Comparison of ENCODE assay signal across 8 cellular contexts in the genomic region with DNA sequence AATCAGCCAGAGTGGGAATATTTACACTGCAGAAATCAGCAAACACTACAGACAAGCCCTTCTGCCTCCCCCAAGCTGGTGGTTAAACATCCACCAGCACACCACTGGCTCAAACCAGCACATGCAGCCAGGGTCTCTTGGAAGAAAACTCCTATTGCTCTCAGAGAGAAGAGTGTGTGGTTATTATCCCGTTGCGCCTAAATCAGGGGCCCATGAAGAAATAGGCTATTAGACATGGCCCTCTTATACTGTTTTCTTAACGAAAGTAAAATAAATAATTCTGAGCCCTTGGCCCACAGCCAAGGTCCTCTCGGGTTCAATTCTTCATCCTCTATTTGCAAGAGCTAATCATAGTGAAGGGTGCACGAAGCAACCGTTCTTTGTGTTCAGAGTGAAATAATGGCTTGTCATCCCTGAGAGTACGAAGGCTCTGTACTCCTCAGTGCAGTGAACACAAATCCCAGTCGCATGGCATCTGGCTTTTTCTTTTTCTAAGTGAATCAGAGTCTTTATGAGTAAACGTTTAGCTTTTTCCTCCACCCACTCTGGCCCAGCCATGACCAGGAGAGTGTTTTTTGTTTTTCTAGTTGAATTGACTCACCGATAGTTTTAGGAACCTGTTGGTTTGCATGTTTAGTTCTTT. TPM values are rescaled to one million over a fixed set of nuclear protein-coding genes. Genes with fewer than 3 reads are reported as not detected.
DNase-seq lines count a peak whose midpoint lies in the region; ATAC-seq, FAIRE-seq and TF ChIP-seq lines count a peak whose summit lies in the region.

No MANE protein-coding gene starts in this region.

- CTCF ChIA-PET in RWPE1 (lab: Yijun Ruan, JAX): no interaction called here

- ATAC-seq in HG03442 (IDR thresholded peaks at IDR 0.05; ENCODE audit: unreplicated experiment) (peak; percentile 82), foreskin keratinocyte (peak; percentile 98), upper lobe of right lung (peak; percentile 91), HG03135 (IDR thresholded peaks at IDR 0.05; ENCODE audit: unreplicated experiment) (no peak)

- H3K36me3 ChIP-seq in upper lobe of right lung (no peaks in the 10 kb centered on the region), H7 (replicated peaks; ENCODE audit: control insufficient read depth, insufficient read depth, low read length) (no peaks in the 10 kb centered on the region)

- no peak overlapping the region for H3K27ac ChIP-seq in RWPE1
- no peak overlapping the region for H3K27ac ChIP-seq in foreskin keratinocyte
- peak overlapping the region; percentile 14 for H3K27ac ChIP-seq in upper lobe of right lung

- H3K4me1 ChIP-seq in foreskin keratinocyte: no peaks in the 10 kb centered on the region
- peaks cover 3% of the 10 kb centered on the region for H3K4me1 ChIP-seq in upper lobe of right lung

- no peaks in the 10 kb centered on the region for H3K9me3 ChIP-seq in upper lobe of right lung

- DNase-seq in COLO668 (lab: John Stamatoyannopoulos, UW; ENCODE audit: unreplicated experiment): peak; percentile 78
- no peak for DNase-seq in GM19239 (ENCODE audit: insufficient read length, low spot score)
- peak; percentile 59 for DNase-seq in RWPE1 (ENCODE audit: low spot score)
- peak; percentile 65 to 81 for DNase-seq in foreskin keratinocyte
- no peak for DNase-seq in upper lobe of right lung
- no peak for DNase-seq in H7

- FAIRE-seq in GM19239 (lab: Jason Lieb, UNC): peak; percentile 94

- intact Hi-C loops in upper lobe of right lung (cut with DNase I): no loop called here

- H3K27me3 ChIP-seq in foreskin keratinocyte (no peaks in the 10 kb centered on the region), upper lobe of right lung (no peaks in the 10 kb centered on the region), H7 (ENCODE audit: control insufficient read depth, insufficient read depth, low read length) (no peaks in the 10 kb centered on the region)

- H3K4me3 ChIP-seq in upper lobe of right lung (no peak overlapping the region), H7 (ENCODE audit: insufficient read depth, low read depth, low read length) (no peak overlapping the region)

- POLR2A ChIA-PET in RWPE1 (lab: Yijun Ruan, JAX; ENCODE audit: low non-redundant PET): no interaction called here

- TF ChIP-seq CTCF in RWPE1 (conservative IDR thresholded peaks at IDR 0.05; ENCODE audit: low read depth) (no peak), foreskin keratinocyte (conservative IDR thresholded peaks at IDR 0.05) (no peak), upper lobe of right lung (IDR thresholded peaks at IDR 0.05) (no peak)

RNA-seq across cellular contexts. Expression of gene RBM47, which starts 33.4 kb away (rescaled TPM):
- total RNA-seq in foreskin keratinocyte: 13.9 and 14.0 TPM in 2 replicates
- polyA plus RNA-seq in foreskin keratinocyte: 2.6 and 3.3 TPM in 2 replicates
- total RNA-seq in upper lobe of right lung: 105 TPM
- total RNA-seq in H7 (2014; rRNA removed; shearing (Covaris generic)): 97.9 and 116 TPM in 2 replicates

Comparison
In these comparisons a context has a peak if more than half of its experiments do, and no peak if none do; other contexts are left out.
1. DNase-seq: peak in COLO668 (single experiment), RWPE1 (single experiment) and foreskin keratinocyte (2 of 2); none in GM19239 (single experiment), upper lobe of right lung (single experiment) and H7 (single experiment).